In genomic region chr12:84397279-84397678, GRCh38 we compare ENCODE assay signal across 12 cellular contexts.
A peak's percentile ranks its signal among the peaks of the same experiment; 100 is the strongest.
DNase-seq lines count a peak whose midpoint lies in the region; ATAC-seq and TF ChIP-seq lines count a peak whose summit lies in the region.
"Had no signal": no experiment of that assay in that cellular context is flagged by ENCODE, and none has a peak within 500 bp of the region (broad histone marks: within the 10 kb centered on the region; RNA-seq: fewer than 3 reads in every experiment).

No MANE protein-coding gene starts in this region.

- TF ChIP-seq CTCF in MM.1S (IDR thresholded peaks at IDR 0.05; ENCODE audit: low read length) (peak; percentile 16), mammary epithelial cell (conservative IDR thresholded peaks at IDR 0.05 in 1 of 2, IDR thresholded peaks at IDR 0.05 in 1 of 2; ENCODE audit: extremely low read depth in 1 of 2, insufficient read depth in 1 of 2, low read depth in 1 of 2, low read length in 2 of 2) (peak; percentile 15 to 30), neural progenitor cell (IDR thresholded peaks at IDR 0.05) (peak; percentile 7)

- H3K9ac ChIP-seq in MM.1S (ENCODE audit: low read length) (no peak overlapping the region), mammary epithelial cell (ENCODE audit: insufficient read depth, low read length) (no peak overlapping the region), neural progenitor cell (no peak overlapping the region)

- CTCF ChIA-PET in mammary epithelial cell (lab: Charles Lee; ENCODE audit: low non-redundant PET) = no interaction called here

- no peaks in the 10 kb centered on the region for H3K4me1 ChIP-seq in MM.1S (ENCODE audit: low read length)
- H3K4me1 ChIP-seq in mammary epithelial cell (ENCODE audit: insufficient read depth, low read length) = no peaks in the 10 kb centered on the region
- no peaks in the 10 kb centered on the region for H3K4me1 ChIP-seq in neural progenitor cell
- H3K4me1 ChIP-seq: esophagus muscularis mucosa, spleen had no signal

- H3K4me2 ChIP-seq in MM.1S (ENCODE audit: low read depth, low read length) = no peak overlapping the region
- no peak overlapping the region for H3K4me2 ChIP-seq in mammary epithelial cell (ENCODE audit: insufficient read depth, low read depth, low read length)
- H3K4me2 ChIP-seq in neural progenitor cell = no peak overlapping the region

- H3F3A ChIP-seq in MM.1S (ENCODE audit: insufficient read depth, low read length) (no peaks in the 10 kb centered on the region), neural progenitor cell (ENCODE audit: low read depth) (no peaks in the 10 kb centered on the region)

- H3K27ac ChIP-seq in MM.1S (ENCODE audit: low read length) = no peak overlapping the region
- H3K27ac ChIP-seq in mammary epithelial cell (ENCODE audit: insufficient read depth, low read depth, low read length) = no peak overlapping the region
- H3K27ac ChIP-seq in neural progenitor cell = no peak overlapping the region
- H3K27ac ChIP-seq: esophagus muscularis mucosa, spleen had no signal

- no peaks in the 10 kb centered on the region for H3K79me2 ChIP-seq in MM.1S (ENCODE audit: low read length)
- no peaks in the 10 kb centered on the region for H3K79me2 ChIP-seq in mammary epithelial cell (ENCODE audit: insufficient read depth, low read length)
- no peaks in the 10 kb centered on the region for H3K79me2 ChIP-seq in neural progenitor cell (ENCODE audit: low read depth)

- H3K4me3 Mint-ChIP-seq in neural progenitor cell = no peak overlapping the region

- peaks cover 5% of the 10 kb centered on the region for H3K9me3 Mint-ChIP-seq in neural progenitor cell

- no peaks in the 10 kb centered on the region for H3K9me2 ChIP-seq in MM.1S (replicated peaks; ENCODE audit: insufficient read depth, low read length)

- no peaks in the 10 kb centered on the region for H3K36me3 ChIP-seq in MM.1S (replicated peaks; ENCODE audit: insufficient read depth, low read length)
- H3K36me3 ChIP-seq in mammary epithelial cell (ENCODE audit: insufficient read depth, low read length) = no peaks in the 10 kb centered on the region
- H3K36me3 ChIP-seq in neural progenitor cell = no peaks in the 10 kb centered on the region
- H3K36me3 ChIP-seq: esophagus muscularis mucosa, spleen had no signal

- no peaks in the 10 kb centered on the region for H3K4me1 Mint-ChIP-seq in neural progenitor cell

- no TSS peak for BruUV-seq in mammary epithelial cell (replicated peaks; lab: Mats Ljungman, UMichigan)

- H3K4me3 ChIP-seq in MM.1S (ENCODE audit: low read length) = no peak overlapping the region
- H3K4me3 ChIP-seq in mammary epithelial cell (replicated peaks in 1 of 3; ENCODE audit: insufficient read depth in 1 of 3, low read depth in 2 of 3, low read length in 3 of 3) = no peak overlapping the region
- H3K4me3 ChIP-seq in neural progenitor cell = no peak overlapping the region
- H3K4me3 ChIP-seq: esophagus muscularis mucosa, spleen had no signal

- peak; percentile 6 for DNase-seq in NCI-H1092 treated with DMSO at 0.1 percent for 48 hours (lab: John Stamatoyannopoulos, UW)
- DNase-seq in NCI-H1092 (lab: John Stamatoyannopoulos, UW) = no peak
- peak; percentile 15 for DNase-seq in MM.1S
- no peak for DNase-seq in mammary epithelial cell
- no peak for DNase-seq in neural progenitor cell (ENCODE audit: low spot score)
- no peak for DNase-seq in NOMO-1 treated with DMSO at 0.1 percent for 48 hours (lab: John Stamatoyannopoulos, UW; ENCODE audit: unreplicated experiment)
- DNase-seq in AG08396 (ENCODE audit: low spot score) = no peak
- DNase-seq: amniotic stem cell, spleen, T-helper 1 cell had no signal

- H3K27me3 ChIP-seq in MM.1S (replicated peaks; ENCODE audit: insufficient read depth, low read length) (no peaks in the 10 kb centered on the region), mammary epithelial cell (ENCODE audit: insufficient read depth, low read length) (no peaks in the 10 kb centered on the region), neural progenitor cell (no peaks in the 10 kb centered on the region)
- H3K27me3 ChIP-seq: esophagus muscularis mucosa, spleen had no signal

- H3K9me3 ChIP-seq in MM.1S (replicated peaks; ENCODE audit: insufficient read depth, low read length) (no peaks in the 10 kb centered on the region), mammary epithelial cell (replicated peaks; ENCODE audit: insufficient read depth, low read length) (no peaks in the 10 kb centered on the region), neural progenitor cell (ENCODE audit: low read depth) (no peaks in the 10 kb centered on the region)
- H3K9me3 ChIP-seq: esophagus muscularis mucosa, spleen had no signal

- H4K20me1 ChIP-seq in MM.1S (ENCODE audit: insufficient read depth, low read length) (no peaks in the 10 kb centered on the region), mammary epithelial cell (ENCODE audit: insufficient read depth, low read length) (no peaks in the 10 kb centered on the region), neural progenitor cell (ENCODE audit: low read depth) (no peaks in the 10 kb centered on the region)

- in situ Hi-C loops in mammary epithelial cell (cut with MboI; ENCODE audit: low sequenced_read_pairs in 2 of 2) = no loop called here

- H2AFZ ChIP-seq in MM.1S (ENCODE audit: low read length) = no peak overlapping the region
- no peak overlapping the region for H2AFZ ChIP-seq in mammary epithelial cell (ENCODE audit: low read depth, low read length)
- H2AFZ ChIP-seq in neural progenitor cell (replicated peaks) = no peak overlapping the region

- H3K27me3 Mint-ChIP-seq in neural progenitor cell (ENCODE audit: insufficient read depth, low read depth) = peaks cover 8% of the 10 kb centered on the region

- no peak overlapping the region for H3K27ac Mint-ChIP-seq in neural progenitor cell

- ATAC-seq in GM19397 (IDR thresholded peaks at IDR 0.05; ENCODE audit: unreplicated experiment) = no peak

- dilution Hi-C loops in mammary epithelial cell (cut with HindIII; ENCODE audit: low sequenced_read_pairs) = no loop called here

- intact Hi-C loops in mammary epithelial cell (cut with micrococcal nuclease) = loop anchor here (1.0 to 10.0 kb wide), 3 partner anchors 108 to 1712 kb away; no protein-coding TSS in a partner anchor

- no peaks in the 10 kb centered on the region for H3K36me3 Mint-ChIP-seq in neural progenitor cell

Comparison
In these comparisons a context has a peak if more than half of its experiments do, and no peak if none do; other contexts are left out.
1. DNase-seq: peak in NCI-H1092 treated with DMSO at 0.1 percent for 48 hours (single experiment) and MM.1S (single experiment); none in NCI-H1092 (single experiment), mammary epithelial cell (single experiment), neural progenitor cell (single experiment), NOMO-1 treated with DMSO at 0.1 percent for 48 hours (single experiment) and AG08396 (single experiment).
2. Peak in every context shown above with its lines, with median percentiles within 50 percentile points of each other: CTCF ChIP-seq.